In the genomic region with DNA sequence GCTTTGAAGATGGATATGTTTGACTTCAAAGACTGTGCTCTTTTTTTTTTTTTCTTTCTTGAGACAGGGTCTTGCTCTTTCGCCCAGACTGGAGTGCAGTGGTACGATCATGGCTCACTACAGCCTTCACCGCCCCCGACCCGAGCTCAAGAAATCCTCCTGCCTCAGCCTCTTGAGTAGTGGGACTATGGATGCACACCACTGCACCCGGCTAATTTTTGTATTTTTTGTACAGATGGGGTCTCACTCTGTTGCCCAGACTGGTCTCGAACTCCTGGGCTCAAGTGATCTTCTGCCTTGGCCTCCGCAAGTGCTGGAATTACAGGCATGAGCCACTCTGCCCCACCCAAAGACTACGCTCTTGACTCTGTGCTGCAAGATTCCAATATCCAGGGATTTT, we compare ENCODE assay signal across 3 cellular contexts.
"Had no signal": no experiment of that assay in that cellular context is flagged by ENCODE, and none has a peak within 500 bp of the region (broad histone marks: within the 10 kb centered on the region; RNA-seq: fewer than 3 reads in every experiment).

No MANE protein-coding gene starts in this region.

- H3K4me3 ChIP-seq: GM12878 had no signal

- DNase-seq: GDM1, GF-D8 had no signal
